ENCODE assay signal across 22 cellular contexts in the genomic region with DNA sequence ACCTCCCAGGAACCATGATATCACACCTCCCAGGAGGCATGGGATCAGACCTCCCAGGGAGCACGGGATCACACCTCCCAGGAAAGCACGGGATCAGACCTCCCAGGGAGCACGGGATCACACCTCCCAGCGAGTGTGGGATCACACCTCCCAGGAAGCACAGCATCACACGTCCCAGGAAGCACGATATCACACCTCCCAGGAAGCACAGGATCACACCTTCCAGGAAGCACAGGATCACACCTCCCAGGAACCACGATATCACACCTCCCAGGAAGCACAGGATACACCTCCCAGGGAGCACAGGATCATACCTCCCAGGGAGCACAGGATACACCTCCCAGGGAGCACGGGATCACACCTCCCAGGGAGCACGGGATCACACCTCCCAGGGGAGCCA. TPM values are rescaled to one million over a fixed set of nuclear protein-coding genes. Genes with fewer than 3 reads are reported as not detected.
DNase-seq lines count a peak whose midpoint lies in the region; ATAC-seq, FAIRE-seq and TF ChIP-seq lines count a peak whose summit lies in the region.
"Had no signal": no experiment of that assay in that cellular context is flagged by ENCODE, and none has a peak within 500 bp of the region (broad histone marks: within the 10 kb centered on the region; RNA-seq: fewer than 3 reads in every experiment).

No MANE protein-coding gene starts in this region.

- H3K36me3 ChIP-seq in HEK293 (ENCODE audit: control insufficient read depth in 2 of 2, insufficient read depth in 1 of 2, low read length in 2 of 2) (no peaks in the 10 kb centered on the region), kidney (ENCODE audit: control insufficient read depth in 1 of 2, insufficient read depth in 2 of 2, low read length in 2 of 2) (no peaks in the 10 kb centered on the region)

- H3K27ac ChIP-seq in HEK293 (ENCODE audit: extremely low read depth, low read depth, low read length) (no peak overlapping the region), kidney (ENCODE audit: low read depth in 2 of 2, low read length in 2 of 2) (no peak overlapping the region)

- no peak for FAIRE-seq in kidney (lab: Jason Lieb, UNC)
- FAIRE-seq: D721Med, GM12891, GM18507, H1 had no signal

- no peak for TF ChIP-seq CTCF in HEK293 (tag by site-specific recombination; IDR thresholded peaks at IDR 0.05)
- TF ChIP-seq CTCF in kidney (IDR thresholded peaks at IDR 0.05; ENCODE audit: borderline replicate concordance, extremely low read depth, insufficient read depth), result no peak

- H3K9me3 ChIP-seq in HEK293 (ENCODE audit: control insufficient read depth, insufficient read depth, low read depth, low read length) (no peaks in the 10 kb centered on the region), kidney (ENCODE audit: control insufficient read depth in 1 of 2, low read length in 2 of 2) (no peaks in the 10 kb centered on the region)

- intact Hi-C loops in kidney (cut with DNase I), result no loop called here
- intact Hi-C loops in posterior vena cava (cut with DNase I), result loop anchor here in 1 of 2 donors (1.0 kb wide), 1 partner anchor 42 kb away; no protein-coding TSS in a partner anchor

- H3K4me1 ChIP-seq in HEK293 (ENCODE audit: control insufficient read depth, insufficient read depth, low read length) (no peaks in the 10 kb centered on the region), kidney (ENCODE audit: control insufficient read depth in 1 of 2, insufficient read depth in 1 of 2, low read depth in 1 of 2, low read length in 2 of 2) (no peaks in the 10 kb centered on the region)

- no peak overlapping the region for H3K4me3 ChIP-seq in HEK293 (ENCODE audit: low read depth, low read length)
- no peak overlapping the region for H3K4me3 ChIP-seq in kidney (ENCODE audit: low read length in 2 of 2)

- ATAC-seq in HG02623 (IDR thresholded peaks at IDR 0.05; ENCODE audit: unreplicated experiment), result no peak

- POLR2A ChIA-PET in HEK293 (lab: Yijun Ruan, JAX), result no interaction called here

- H3K9ac ChIP-seq in kidney (ENCODE audit: low read length in 2 of 2), result no peak overlapping the region

- CTCF ChIA-PET in HEK293 (lab: Yijun Ruan, JAX), result no interaction called here

- DNase-seq in kidney (peak; percentile 28), posterior vena cava (ENCODE audit: low spot score) (peak; percentile 24), NCI-H524 (lab: John Stamatoyannopoulos, UW) (no peak), EL (no peak)
- DNase-seq: C1 segment of cervical spinal cord; CD4-positive, CD25-positive, alpha-beta regulatory T cell; CD8-positive, alpha-beta memory T cell; DMS 273 treated with DMSO at 0.1 percent for 48 hours; DMS79; GF-D8; H7; HCEC 1CT had no signal

TF ChIP-seq in HEK293, 187 proteins besides CTCF, POLR2A, EP300 and RAD21:
- TF ChIP-seq PRDM10 (tag by site-specific recombination; IDR thresholded peaks at IDR 0.05) (no peak), GLIS1 (tag by site-specific recombination; IDR thresholded peaks at IDR 0.05) (peak; percentile 100), ZNF175 (tag by site-specific recombination; IDR thresholded peaks at IDR 0.05) (no peak), ZNF335 (tag by site-specific recombination; conservative IDR thresholded peaks at IDR 0.05) (no peak), HOXA7 (CRISPR knock-in tag; IDR thresholded peaks at IDR 0.05; ENCODE audit: borderline replicate concordance) (no peak)
- TF ChIP-seq, protein P1, sequence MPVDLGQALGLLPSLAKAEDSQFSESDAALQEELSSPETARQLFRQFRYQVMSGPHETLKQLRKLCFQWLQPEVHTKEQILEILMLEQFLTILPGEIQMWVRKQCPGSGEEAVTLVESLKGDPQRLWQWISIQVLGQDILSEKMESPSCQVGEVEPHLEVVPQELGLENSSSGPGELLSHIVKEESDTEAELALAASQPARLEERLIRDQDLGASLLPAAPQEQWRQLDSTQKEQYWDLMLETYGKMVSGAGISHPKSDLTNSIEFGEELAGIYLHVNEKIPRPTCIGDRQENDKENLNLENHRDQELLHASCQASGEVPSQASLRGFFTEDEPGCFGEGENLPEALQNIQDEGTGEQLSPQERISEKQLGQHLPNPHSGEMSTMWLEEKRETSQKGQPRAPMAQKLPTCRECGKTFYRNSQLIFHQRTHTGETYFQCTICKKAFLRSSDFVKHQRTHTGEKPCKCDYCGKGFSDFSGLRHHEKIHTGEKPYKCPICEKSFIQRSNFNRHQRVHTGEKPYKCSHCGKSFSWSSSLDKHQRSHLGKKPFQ (tag by site-specific recombination; IDR thresholded peaks at IDR 0.05), result peak; percentile 84

RNA-seq across cellular contexts. Expression of gene FCN2, which starts 30.0 kb away (rescaled TPM):
- total RNA-seq in kidney, result 3.6 TPM
- polyA plus RNA-seq in kidney (ENCODE audit: insufficient read depth, low read depth, low replicate concordance), result 2.8 TPM
- total RNA-seq in posterior vena cava, result not detected
- total RNA-seq: A172; A673; CD4-positive, CD25-positive, alpha-beta regulatory T cell; CD8-positive, alpha-beta memory T cell; G401; H1; H7 had no signal
- polyA plus RNA-seq: BJ; CD4-positive, CD25-positive, alpha-beta regulatory T cell; CD8-positive, alpha-beta memory T cell; H1 had no signal

Comparison
In these comparisons a context has a peak if more than half of its experiments do, and no peak if none do; other contexts are left out.
1. DNase-seq: peak in kidney (single experiment) and posterior vena cava (single experiment); none in NCI-H524 (0 of 2) and EL (single experiment).